In the genomic region with DNA sequence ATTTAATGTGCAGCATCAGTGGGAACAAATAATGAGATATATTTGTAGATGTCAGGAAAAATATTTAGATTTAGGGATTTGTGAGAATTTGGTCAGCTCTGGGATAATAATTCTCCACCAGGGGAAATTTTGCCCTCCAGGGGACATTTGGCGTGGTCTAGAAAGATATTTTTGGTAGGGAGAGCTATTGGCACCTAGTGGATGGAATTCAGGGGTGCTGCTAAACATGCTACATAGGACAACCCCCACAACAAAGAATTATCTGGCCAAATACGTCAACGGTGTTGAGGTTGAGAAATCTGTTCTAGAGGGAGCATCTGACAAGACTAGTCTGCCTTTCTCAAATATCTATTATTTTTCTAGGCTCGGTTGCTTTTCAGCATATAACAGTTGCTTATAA, we compare ENCODE assay signal across 10 cellular contexts. TPM values are rescaled to one million over a fixed set of nuclear protein-coding genes. Genes with fewer than 3 reads are reported as not detected.
DNase-seq lines count a peak whose midpoint lies in the region; ATAC-seq and TF ChIP-seq lines count a peak whose summit lies in the region.
"Had no signal": no experiment of that assay in that cellular context is flagged by ENCODE, and none has a peak within 500 bp of the region (broad histone marks: within the 10 kb centered on the region; RNA-seq: fewer than 3 reads in every experiment).

No MANE protein-coding gene starts in this region.

- peaks cover 0 to 2% (median 0%) of the 10 kb centered on the region in 9 donors for H3K36me3 ChIP-seq in heart left ventricle
- H3K36me3 ChIP-seq: HAP-1 had no signal

- H3K36me3 Mint-ChIP-seq in type B pancreatic cell, result peaks cover under 1% of the 10 kb centered on the region

- 30 to 43% (median 34%) methylated on average over 4 of the region's 4 CpGs for WGBS in heart left ventricle, 4 donors
- 35% methylated on average over 4 of the region's 4 CpGs for WGBS in right cardiac atrium

- DNase-seq in heart left ventricle (no peak), Right ventricle myocardium superior (no peak), SK-MEL-5 (ENCODE audit: low read depth, low spot score) (peak; percentile 30), right cardiac atrium (no peak), type B pancreatic cell (ENCODE audit: extremely low spot score, unreplicated experiment) (no peak), NCI-H446 treated with DMSO at 0.1 percent for 48 hours (lab: John Stamatoyannopoulos, UW) (no peak), globus pallidus (ENCODE audit: low spot score) (no peak)
- DNase-seq: stimulated activated CD4-positive, alpha-beta T cell treated with anti-CD3 and anti-CD28 coated beads, Interleukin-4, amount 100 ng/mL, for 4 hours had no signal

- H3K4me3 ChIP-seq in heart left ventricle (peak overlapping the region in 8 of 12 donors; percentile 0 to 96 (median 80)), right cardiac atrium (ENCODE audit: low read length) (peak overlapping the region; percentile 27)

- no peak for TF ChIP-seq POLR2A in heart left ventricle (IDR thresholded peaks at IDR 0.05)

- in situ Hi-C loops in SK-MEL-5 (cut with HindIII; ENCODE audit: low pct_unique_long_range_greater_than_20kb, low sequenced_read_pairs), result no loop called here

- TF ChIP-seq CTCF in heart left ventricle (IDR thresholded peaks at IDR 0.05), result peak in 11 of 12 donors; percentile 25 to 61 (median 43)
- TF ChIP-seq CTCF in type B pancreatic cell (conservative IDR thresholded peaks at IDR 0.05), result peak; percentile 65

- H3K4me3 Mint-ChIP-seq in type B pancreatic cell, result peak overlapping the region; percentile 35

- peak in 2 of 4 donors; percentile 6 to 14 for ATAC-seq in heart left ventricle
- ATAC-seq in Right ventricle myocardium superior (ENCODE audit: poor library complexity), result no peak
- no peak for ATAC-seq in right cardiac atrium
- ATAC-seq in GM18502 (IDR thresholded peaks at IDR 0.05; ENCODE audit: poor library complexity, unreplicated experiment), result no peak

- H3K27me3 ChIP-seq in heart left ventricle, result no peaks in the 10 kb centered on the region
- H3K27me3 ChIP-seq in right cardiac atrium (ENCODE audit: control insufficient read depth, insufficient read depth), result no peaks in the 10 kb centered on the region

- H3K4me1 ChIP-seq in heart left ventricle (peaks cover 0 to 57% (median 38%) of the 10 kb centered on the region in 12 donors), right cardiac atrium (ENCODE audit: control insufficient read depth, insufficient read depth, low read length) (no peaks in the 10 kb centered on the region)

- intact Hi-C loops in heart left ventricle (cut with DNase I), result loop anchor here in 4 of 10 donors (10.0 kb wide), 3 partner anchors 82 to 1082 kb away; a partner anchor contains a TSS
- intact Hi-C loops in Right ventricle myocardium superior (cut with DNase I), result no loop called here
- intact Hi-C loops in right cardiac atrium (cut with DNase I), result no loop called here

- no peaks in the 10 kb centered on the region for H3K9me3 Mint-ChIP-seq in type B pancreatic cell

- peaks cover 32% of the 10 kb centered on the region for H3K4me1 Mint-ChIP-seq in type B pancreatic cell (ENCODE audit: unreplicated experiment)

- no peaks in the 10 kb centered on the region for H3K9me3 ChIP-seq in heart left ventricle
- no peaks in the 10 kb centered on the region for H3K9me3 ChIP-seq in right cardiac atrium (ENCODE audit: control insufficient read depth, low read length)
- H3K9me3 ChIP-seq: HAP-1 had no signal

- H3K27ac Mint-ChIP-seq in type B pancreatic cell, result no peak overlapping the region

- no peaks in the 10 kb centered on the region for H3K27me3 Mint-ChIP-seq in type B pancreatic cell

- H3K27ac ChIP-seq in heart left ventricle (peak overlapping the region in 11 of 12 donors; percentile 23 to 95 (median 92)), right cardiac atrium (ENCODE audit: low read length) (no peak overlapping the region)

RNA-seq across cellular contexts. Expression of a gene that starts 2.1 kb away (rescaled TPM):
- total RNA-seq in heart left ventricle (10 to 100 TPM; 22.7 to 46.2 (median 39.8) TPM), Right ventricle myocardium superior (40.6 TPM), right cardiac atrium (10 to 100 TPM; 34.5 to 42.2 (median 40.3) TPM), type B pancreatic cell (ENCODE audit: low replicate concordance) (23.1 and 28.5 TPM in 2 replicates)
- polyA plus RNA-seq in heart left ventricle (10 to 100 TPM; 20.8 to 55.5 TPM), right cardiac atrium (41.0 TPM)
- 21.8 and 23.3 TPM in 2 replicates for total RNA-seq in SK-MEL-5 (2014; rRNA removed; shearing (Covaris generic))
- 14.1 and 16.5 TPM in 2 replicates for polyA plus RNA-seq in SK-MEL-5 (2015; cell fraction: cytosol; rRNA removed)
- 5.0 and 8.8 TPM in 2 replicates for polyA plus RNA-seq in SK-MEL-5 (2015; cell fraction: nucleus; rRNA removed)

RNA-seq across cellular contexts. Expression of a gene that starts 2.5 kb away (rescaled TPM):
- total RNA-seq in heart left ventricle, result 10 to 100 TPM; 23.2 to 37.0 (median 30.5) TPM
- polyA plus RNA-seq in heart left ventricle, result 10 to 100 TPM in 1 of 2 donors, 1 to 10 TPM in 1; 7.8 to 33.4 TPM
- 27.6 TPM for total RNA-seq in Right ventricle myocardium superior
- total RNA-seq in SK-MEL-5 (2014; rRNA removed; shearing (Covaris generic)), result 34.4 and 38.2 TPM in 2 replicates
- 36.0 and 45.9 TPM in 2 replicates for polyA plus RNA-seq in SK-MEL-5 (2015; cell fraction: cytosol; rRNA removed)
- 35.1 and 37.5 TPM in 2 replicates for polyA plus RNA-seq in SK-MEL-5 (2015; cell fraction: nucleus; rRNA removed)
- 10 to 100 TPM; 23.3 to 29.5 (median 27.4) TPM for total RNA-seq in right cardiac atrium
- 12.6 TPM for polyA plus RNA-seq in right cardiac atrium
- 41.9 and 48.0 TPM in 2 replicates for total RNA-seq in type B pancreatic cell (ENCODE audit: low replicate concordance)
